ENCODE assay signal across 9 cellular contexts in the genomic region with DNA sequence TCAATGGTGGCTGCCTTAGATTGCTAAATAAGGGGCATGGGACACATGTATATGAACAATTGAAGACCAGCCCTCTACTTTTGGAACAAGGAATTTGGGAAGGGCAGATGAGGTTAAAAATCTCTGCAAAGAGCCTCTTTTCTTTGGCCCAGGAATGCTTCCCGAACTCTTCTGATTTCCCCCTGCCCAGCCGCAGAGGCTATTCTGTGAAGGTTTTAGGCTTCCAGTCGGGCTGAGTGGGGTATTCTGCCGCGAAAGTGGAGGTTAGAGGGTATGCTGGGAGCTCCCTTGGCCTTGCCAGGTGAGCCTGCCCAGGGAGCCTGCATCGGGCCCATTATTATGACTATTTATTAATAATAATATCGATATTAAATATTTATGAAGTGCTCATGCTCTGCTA. TPM values are rescaled to one million over a fixed set of nuclear protein-coding genes. Genes with fewer than 3 reads are reported as not detected.
A peak's percentile ranks its signal among the peaks of the same experiment; 100 is the strongest.
DNase-seq lines count a peak whose midpoint lies in the region; ATAC-seq, FAIRE-seq and TF ChIP-seq lines count a peak whose summit lies in the region.
"Had no signal": no experiment of that assay in that cellular context is flagged by ENCODE, and none has a peak within 500 bp of the region (broad histone marks: within the 10 kb centered on the region; RNA-seq: fewer than 3 reads in every experiment).

No MANE protein-coding gene starts in this region.

- TF ChIP-seq EP300 in transverse colon (IDR thresholded peaks at IDR 0.05; ENCODE audit: low read depth) = no peak

- no peak overlapping the region for H4K8ac ChIP-seq in mesenchymal stem cell (ENCODE audit: low read length)

- peak overlapping the region; percentile 87 for H3K9ac ChIP-seq in mesenchymal stem cell (ENCODE audit: low read length)

- no peak overlapping the region for H2BK120ac ChIP-seq in mesenchymal stem cell (ENCODE audit: low read depth, low read length)

- FAIRE-seq in frontal cortex (lab: Jason Lieb, UNC) = no peak

- H3K36me3 Mint-ChIP-seq in activated T-cell treated with anti-CD3 and anti-CD28 coated beads, Interleukin-2, amount 50 U/mL, for 4 hours (ENCODE audit: insufficient read depth) = peaks cover 4% of the 10 kb centered on the region

- H2BK15ac ChIP-seq in mesenchymal stem cell (ENCODE audit: low read depth, poor library complexity, severe bottlenecking) = no peak overlapping the region

- H2AK5ac ChIP-seq in mesenchymal stem cell (ENCODE audit: low read length, severe bottlenecking) = no peak overlapping the region

- no peaks in the 10 kb centered on the region for H3K27me3 Mint-ChIP-seq in activated T-cell treated with anti-CD3 and anti-CD28 coated beads, Interleukin-2, amount 50 U/mL, for 4 hours (ENCODE audit: low read depth)

- H4K91ac ChIP-seq in mesenchymal stem cell (ENCODE audit: low read length) = no peak overlapping the region

- H3K4me2 ChIP-seq in mesenchymal stem cell (ENCODE audit: low read length, poor library complexity, severe bottlenecking) = peak overlapping the region; percentile 72

- TF ChIP-seq CTCF in body of pancreas (IDR thresholded peaks at IDR 0.05) (no peak), transverse colon (IDR thresholded peaks at IDR 0.05) (no peak)

- H3K4me1 ChIP-seq in body of pancreas (peaks cover 20% of the 10 kb centered on the region), mesenchymal stem cell (ENCODE audit: control insufficient read depth, insufficient read depth, low read depth, low read length) (peaks cover 7% of the 10 kb centered on the region), transverse colon (peaks cover 0 to 20% (median 12%) of the 10 kb centered on the region in 4 donors)

- TF ChIP-seq POLR2A in body of pancreas (IDR thresholded peaks at IDR 0.05) = no peak
- TF ChIP-seq POLR2A in transverse colon (IDR thresholded peaks at IDR 0.05) = no peak

- H3K18ac ChIP-seq in mesenchymal stem cell (ENCODE audit: low read depth in 1 of 2, low read length in 2 of 2) = peak overlapping the region in 1 of 2 experiments; percentile 21

- no peaks in the 10 kb centered on the region for H3K79me1 ChIP-seq in mesenchymal stem cell (replicated peaks; ENCODE audit: low read length, poor library complexity, severe bottlenecking)

- H3K27ac ChIP-seq in body of pancreas (peak overlapping the region; percentile 64 to 98 (median 98)), mesenchymal stem cell (ENCODE audit: low read length, poor library complexity, severe bottlenecking) (no peak overlapping the region), transverse colon (peak overlapping the region; percentile 90 to 97 (median 95))

- H2BK5ac ChIP-seq in mesenchymal stem cell (ENCODE audit: low read depth, low read length, poor library complexity, severe bottlenecking) = no peak overlapping the region

- H3K23ac ChIP-seq in mesenchymal stem cell (ENCODE audit: low read length in 2 of 2) = no peak overlapping the region

- ATAC-seq in activated T-cell treated with anti-CD3 and anti-CD28 coated beads, Interleukin-2, amount 50 U/mL, for 4 hours = no peak
- no peak for ATAC-seq in body of pancreas

- in situ Hi-C loops in transverse colon (cut with MboI; ENCODE audit: low pct_ligation_motif_present in 1 of 4, low pct_unique_long_range_greater_than_20kb in 1 of 4, low sequenced_read_pairs in 3 of 4) = no loop called here

- H3K9me3 ChIP-seq in body of pancreas (no peaks in the 10 kb centered on the region), mesenchymal stem cell (ENCODE audit: control insufficient read depth, low read length) (no peaks in the 10 kb centered on the region), transverse colon (no peaks in the 10 kb centered on the region)

- no peak for DNase-seq in activated T-cell treated with anti-CD3 and anti-CD28 coated beads, Interleukin-2, amount 50 U/mL, for 4 hours
- DNase-seq in activated T-cell treated with anti-CD3 and anti-CD28 coated beads for 4 hours (no peak), body of pancreas (peak in 1 of 4 donors; percentile 16), mesenchymal stem cell (no peak), transverse colon (no peak), frontal cortex (ENCODE audit: low spot score in 2 of 2) (no peak), NCI-H748 treated with DMSO at 0.1 percent for 48 hours (lab: John Stamatoyannopoulos, UW) (no peak), NCI-H345 treated with DMSO at 0.1 percent for 48 hours (lab: John Stamatoyannopoulos, UW; ENCODE audit: unreplicated experiment) (no peak)
- DNase-seq: KG1 had no signal

- peaks cover 19% of the 10 kb centered on the region for H3K4me1 Mint-ChIP-seq in activated T-cell treated with anti-CD3 and anti-CD28 coated beads, Interleukin-2, amount 50 U/mL, for 4 hours (ENCODE audit: low read depth)

- peak overlapping the region in 1 of 2 experiments; percentile 37 for H3K4ac ChIP-seq in mesenchymal stem cell (ENCODE audit: low read depth in 1 of 2, low read length in 2 of 2)

- no peak overlapping the region for H3K14ac ChIP-seq in mesenchymal stem cell (ENCODE audit: low read length in 2 of 2)

- H2AFZ ChIP-seq in mesenchymal stem cell (ENCODE audit: low read depth, low read length) = no peak overlapping the region

- peak overlapping the region; percentile 75 for H3K4me3 Mint-ChIP-seq in activated T-cell treated with anti-CD3 and anti-CD28 coated beads, Interleukin-2, amount 50 U/mL, for 4 hours

- H3K27me3 ChIP-seq in body of pancreas (no peaks in the 10 kb centered on the region), mesenchymal stem cell (ENCODE audit: control insufficient read depth in 1 of 2, insufficient read depth in 1 of 2, low read length in 2 of 2) (no peaks in the 10 kb centered on the region), transverse colon (no peaks in the 10 kb centered on the region)

- H2BK12ac ChIP-seq in mesenchymal stem cell (ENCODE audit: low read length in 2 of 2) = no peak overlapping the region

- H3K4me3 ChIP-seq in body of pancreas (peak overlapping the region; percentile 51 to 73), mesenchymal stem cell (ENCODE audit: insufficient read depth in 1 of 2, low read depth in 1 of 2, low read length in 2 of 2) (peak overlapping the region; percentile 77 to 78), transverse colon (peak overlapping the region; percentile 44 to 98 (median 92))

- H3K9me3 Mint-ChIP-seq in activated T-cell treated with anti-CD3 and anti-CD28 coated beads, Interleukin-2, amount 50 U/mL, for 4 hours = no peaks in the 10 kb centered on the region

- intact Hi-C loops in body of pancreas (cut with DNase I) (no loop called here), transverse colon (cut with DNase I; ENCODE audit: low total_unique reads) (no loop called here)

- H3K36me3 ChIP-seq in body of pancreas (replicated peaks in 1 of 2; ENCODE audit: insufficient read depth in 1 of 2, low read depth in 2 of 2) = no peaks in the 10 kb centered on the region
- H3K36me3 ChIP-seq in mesenchymal stem cell (ENCODE audit: control insufficient read depth in 1 of 2, insufficient read depth in 2 of 2, low read depth in 1 of 2, low read length in 2 of 2) = no peaks in the 10 kb centered on the region
- H3K36me3 ChIP-seq in transverse colon = no peaks in the 10 kb centered on the region

- WGBS in body of pancreas, 2 donors = 15 to 34% methylated on average over 7 of the region's 7 CpGs
- 72% methylated on average over 3 of the region's 7 CpGs for WGBS in mesenchymal stem cell
- 30 to 66% methylated on average over 4 to 7 of the region's 7 CpGs for whole genome bisulfite sequencing in transverse colon (ENCODE audit: low coverage in 1 of 2), 2 donors

RNA-seq across cellular contexts. Expression of gene POU6F1, which starts 1.2 kb away (rescaled TPM):
- 1 to 10 TPM; 4.1 to 8.5 (median 7.2) TPM for total RNA-seq in activated T-cell treated with anti-CD3 and anti-CD28 coated beads, Interleukin-2, amount 50 U/mL, for 4 hours
- 1 to 10 TPM; 6.2 to 9.6 TPM for total RNA-seq in body of pancreas
- polyA plus RNA-seq in mesenchymal stem cell (2013, experiment 1 of 2) = 7.4 TPM
- 8.8 TPM for polyA plus RNA-seq in mesenchymal stem cell (2013, experiment 2 of 2)
- 1 to 10 TPM; 3.7 to 6.5 (median 6.1) TPM for total RNA-seq in transverse colon
- 9.0 TPM for total RNA-seq in frontal cortex

RNA-seq across cellular contexts. Expression of gene DAZAP2, which starts 22.0 kb away (rescaled TPM):
- total RNA-seq in activated T-cell treated with anti-CD3 and anti-CD28 coated beads, Interleukin-2, amount 50 U/mL, for 4 hours = 100 to 1,000 TPM; 143 to 145 (median 145) TPM
- 10 to 100 TPM; 77.1 to 87.7 TPM for total RNA-seq in body of pancreas
- 352 TPM for polyA plus RNA-seq in mesenchymal stem cell (2013, experiment 1 of 2)
- 292 TPM for polyA plus RNA-seq in mesenchymal stem cell (2013, experiment 2 of 2)
- total RNA-seq in transverse colon = 100 to 1,000 TPM; 106 to 429 (median 233) TPM
- 34.2 TPM for total RNA-seq in frontal cortex

RNA-seq across cellular contexts. Expression of gene TFCP2, which starts 43.7 kb away (rescaled TPM):
- 10 to 100 TPM; 32.9 to 33.7 (median 33.1) TPM for total RNA-seq in activated T-cell treated with anti-CD3 and anti-CD28 coated beads, Interleukin-2, amount 50 U/mL, for 4 hours
- total RNA-seq in body of pancreas (1 to 10 TPM; 7.9 to 9.9 TPM), transverse colon (10 to 100 TPM; 13.5 to 20.5 (median 15.4) TPM), frontal cortex (15.1 TPM)
- 15.4 TPM for polyA plus RNA-seq in mesenchymal stem cell (2013, experiment 1 of 2)
- 16.4 TPM for polyA plus RNA-seq in mesenchymal stem cell (2013, experiment 2 of 2)

RNA-seq across cellular contexts. Expression of gene SMAGP, which starts 53.6 kb away (rescaled TPM):
- under 1 TPM; 0.76 to 0.87 (median 0.79) TPM for total RNA-seq in activated T-cell treated with anti-CD3 and anti-CD28 coated beads, Interleukin-2, amount 50 U/mL, for 4 hours
- total RNA-seq in body of pancreas (1 to 10 TPM; 7.0 to 8.6 TPM), transverse colon (100 to 1,000 TPM in 2 of 4 donors, 10 to 100 TPM in 2; 29.5 to 144 (median 104) TPM), frontal cortex (0.82 TPM)
- 20.2 TPM for polyA plus RNA-seq in mesenchymal stem cell (2013, experiment 1 of 2)
- 20.5 TPM for polyA plus RNA-seq in mesenchymal stem cell (2013, experiment 2 of 2)
